8 cellular contexts compared by ENCODE assay signal in the genomic region with DNA sequence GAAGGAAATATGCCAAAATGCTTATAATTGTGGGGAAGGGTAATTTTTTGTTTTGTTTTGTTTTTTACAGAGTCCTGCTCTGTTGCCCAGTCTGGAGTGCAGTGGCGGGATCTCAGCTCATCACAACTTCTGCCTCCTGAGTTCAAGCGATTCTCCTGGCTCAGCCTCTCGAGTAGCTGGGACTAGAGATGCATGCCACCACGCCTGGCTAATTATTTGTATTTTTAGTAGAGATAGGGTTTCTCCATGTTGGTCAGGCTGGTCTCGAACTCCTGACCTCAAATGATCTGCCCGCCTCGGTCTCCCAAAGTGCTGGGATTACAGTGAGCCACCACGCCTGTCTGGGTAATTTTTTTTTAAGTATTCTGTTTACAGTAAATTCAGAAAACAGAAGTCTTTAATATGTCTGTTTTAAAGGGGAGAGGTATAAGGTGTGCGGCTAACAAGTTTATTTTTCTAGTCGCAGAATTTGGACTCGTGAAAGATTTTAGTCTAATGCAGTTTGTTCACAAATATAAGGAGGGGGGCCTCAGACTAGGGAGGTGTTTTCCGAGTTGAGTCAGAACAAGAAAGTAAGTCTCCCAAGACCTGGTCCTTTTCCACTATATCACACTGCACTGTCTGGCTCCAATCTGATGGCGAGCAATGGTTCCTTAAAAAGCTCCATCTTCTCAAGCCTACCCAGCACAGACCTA. TPM values are rescaled to one million over a fixed set of nuclear protein-coding genes. Genes with fewer than 3 reads are reported as not detected.
DNase-seq lines count a peak whose midpoint lies in the region; ATAC-seq and TF ChIP-seq lines count a peak whose summit lies in the region.

No MANE protein-coding gene starts in this region.

- no peaks in the 10 kb centered on the region for H3K9me2 ChIP-seq in Loucy (replicated peaks; ENCODE audit: low read depth, low read length)

- H3K9ac ChIP-seq in Loucy (ENCODE audit: low read depth, low read length, poor library complexity, severe bottlenecking) = no peak overlapping the region

- H3K4me1 ChIP-seq in Loucy (ENCODE audit: insufficient read depth, low read length, poor library complexity, severe bottlenecking) = peaks cover 21% of the 10 kb centered on the region
- peaks cover 14% of the 10 kb centered on the region for H3K4me1 ChIP-seq in effector memory CD4-positive, alpha-beta T cell (ENCODE audit: control insufficient read depth, insufficient read depth, low read length, poor library complexity, severe bottlenecking)

- H3K27ac ChIP-seq in effector memory CD4-positive, alpha-beta T cell (ENCODE audit: insufficient read depth, low read length, poor library complexity, severe bottlenecking) = no peak overlapping the region

- H3K9me3 ChIP-seq in Loucy (ENCODE audit: insufficient read depth, low read depth, low read length) = no peaks in the 10 kb centered on the region
- no peaks in the 10 kb centered on the region for H3K9me3 ChIP-seq in effector memory CD4-positive, alpha-beta T cell (ENCODE audit: control insufficient read depth, low read length)

- no peaks in the 10 kb centered on the region for H3K79me2 ChIP-seq in Loucy (ENCODE audit: insufficient read depth, low read length)

- ATAC-seq in GM18511 (IDR thresholded peaks at IDR 0.05; ENCODE audit: unreplicated experiment) (peak; percentile 12), sciatic nerve (no peak), HG02763 (IDR thresholded peaks at IDR 0.05; ENCODE audit: unreplicated experiment) (no peak)

- no peak for TF ChIP-seq CTCF in Loucy (conservative IDR thresholded peaks at IDR 0.05; ENCODE audit: low read length)

- H3K27me3 ChIP-seq in Loucy (ENCODE audit: insufficient read depth, low read length, poor library complexity, severe bottlenecking) = peaks cover 18% of the 10 kb centered on the region
- no peaks in the 10 kb centered on the region for H3K27me3 ChIP-seq in effector memory CD4-positive, alpha-beta T cell (replicated peaks; ENCODE audit: control insufficient read depth, insufficient read depth, low read length, poor library complexity, severe bottlenecking)

- H3K36me3 ChIP-seq in Loucy (ENCODE audit: insufficient read depth, low read length) = no peaks in the 10 kb centered on the region
- H3K36me3 ChIP-seq in effector memory CD4-positive, alpha-beta T cell (ENCODE audit: control insufficient read depth, insufficient read depth, low read length) = no peaks in the 10 kb centered on the region

- peak overlapping the region; percentile 75 for H3K4me2 ChIP-seq in Loucy (ENCODE audit: low read depth, low read length, poor library complexity, severe bottlenecking)

- intact Hi-C loops in sciatic nerve (cut with DNase I) = loop anchor here (10.0 kb wide), 1 partner anchor 79 kb away; no protein-coding TSS in a partner anchor

- no peaks in the 10 kb centered on the region; the same call in 1 of the 2 replicates for H3F3A ChIP-seq in Loucy (ENCODE audit: low read depth)

- H4K20me1 ChIP-seq in Loucy (ENCODE audit: insufficient read depth, low read length, poor library complexity, severe bottlenecking) = no peaks in the 10 kb centered on the region

- H2AFZ ChIP-seq in Loucy (ENCODE audit: low read length) = no peak overlapping the region

- DNase-seq in effector memory CD4-positive, alpha-beta T cell = peak in 1 of 3 donors; percentile 16
- DNase-seq in sciatic nerve (ENCODE audit: low spot score) (peak; percentile 37), AG08396 (ENCODE audit: low spot score) (no peak), DMS153 treated with DMSO at 0.1 percent for 48 hours (lab: John Stamatoyannopoulos, UW; ENCODE audit: unreplicated experiment) (no peak), NCI-H2196 (lab: John Stamatoyannopoulos, UW; ENCODE audit: unreplicated experiment) (no peak)

- H3K4me3 ChIP-seq in Loucy (ENCODE audit: low read length, poor library complexity, severe bottlenecking) = no peak overlapping the region
- peak overlapping the region; percentile 56 for H3K4me3 ChIP-seq in effector memory CD4-positive, alpha-beta T cell (ENCODE audit: insufficient read depth, low read depth, low read length, poor library complexity, severe bottlenecking)

RNA-seq across cellular contexts. Expression of a gene that starts 1.5 kb away (rescaled TPM):
- 145 TPM for total RNA-seq in sciatic nerve
